In the genomic region with DNA sequence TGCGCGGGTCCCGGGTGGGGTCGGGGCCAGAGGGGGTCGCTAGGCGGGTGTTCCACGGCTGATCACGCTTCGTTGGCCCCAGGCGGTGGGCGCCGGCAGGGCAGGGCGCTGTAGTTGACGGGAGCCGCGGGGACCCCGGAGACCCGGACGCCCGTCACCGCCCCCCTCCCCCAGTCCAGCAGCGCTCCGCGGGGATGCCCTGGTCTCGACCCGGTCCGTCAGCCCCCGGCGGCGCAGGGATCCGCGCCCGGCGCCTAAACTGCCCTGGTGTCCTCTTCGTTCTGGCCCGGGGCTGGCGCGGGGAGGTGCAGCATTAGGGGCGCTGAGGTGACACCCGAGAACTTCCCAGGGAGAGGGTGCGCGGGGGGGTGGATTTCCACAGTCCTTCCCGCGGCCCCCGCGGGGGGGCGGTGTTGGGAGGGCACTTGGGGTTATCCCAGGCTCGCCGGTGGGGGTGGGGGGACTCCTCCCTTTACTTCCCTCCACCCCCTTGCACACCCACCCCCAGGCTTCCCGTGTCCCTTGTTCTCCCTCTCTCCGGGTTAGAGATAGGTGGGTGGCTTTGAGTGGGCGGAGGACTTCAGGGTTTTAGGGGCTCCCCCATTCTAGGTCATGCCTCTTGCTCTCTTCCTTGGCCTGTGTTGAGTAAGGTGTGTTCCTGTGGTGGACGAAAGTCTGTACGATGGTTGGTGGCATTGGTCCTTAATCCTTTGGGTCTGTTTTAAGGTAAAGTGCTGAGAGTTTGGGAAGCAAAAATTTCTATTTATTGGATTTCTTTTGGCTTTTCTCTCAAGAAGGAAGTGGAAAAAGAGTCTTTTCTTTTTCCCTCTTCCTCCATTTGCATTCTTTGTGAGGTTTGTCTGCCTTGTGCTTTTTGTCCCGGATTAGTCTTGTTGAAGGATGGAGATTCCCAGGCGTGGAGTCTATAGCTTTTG, we compare ENCODE assay signal across 8 cellular contexts. TPM values are rescaled to one million over a fixed set of nuclear protein-coding genes. Genes with fewer than 3 reads are reported as not detected.
DNase-seq lines count a peak whose midpoint lies in the region; ATAC-seq and TF ChIP-seq lines count a peak whose summit lies in the region.

No MANE protein-coding gene starts in this region.

- H3K4me2 ChIP-seq in OCI-LY1 (ENCODE audit: low read length) (peak overlapping the region; percentile 85), fibroblast of lung (ENCODE audit: extremely low read depth, insufficient read depth, low read length) (peak overlapping the region; percentile 61)

- H3K4me3 Mint-ChIP-seq in natural killer cell treated with Interleukin-12 subunit alpha and Interleukin-12 subunit beta and Interleukin-15 and Interleukin-18, amount 100 ng/mL, for 72 hours, result peak overlapping the region; percentile 97

- H2AFZ ChIP-seq in OCI-LY1 (ENCODE audit: low read length) (no peak overlapping the region), fibroblast of lung (ENCODE audit: low read length) (no peak overlapping the region)

- H4K20me1 ChIP-seq in OCI-LY1 (ENCODE audit: insufficient read depth, low read length) (no peaks in the 10 kb centered on the region), fibroblast of lung (ENCODE audit: control insufficient read depth, extremely low read depth, insufficient read depth, low read length) (no peaks in the 10 kb centered on the region)

- H3K9me3 ChIP-seq in OCI-LY1 (ENCODE audit: low read length) (no peaks in the 10 kb centered on the region), fibroblast of lung (ENCODE audit: control insufficient read depth, insufficient read depth, low read depth, low read length) (no peaks in the 10 kb centered on the region)

- peak overlapping the region; percentile 85 for H3K27ac ChIP-seq in OCI-LY1 (ENCODE audit: low read depth, low read length, poor library complexity, severe bottlenecking)
- peak overlapping the region; percentile 92 for H3K27ac ChIP-seq in fibroblast of lung (ENCODE audit: insufficient read depth, low read length)

- peak overlapping the region; percentile 88 for H3K27ac Mint-ChIP-seq in natural killer cell treated with Interleukin-12 subunit alpha and Interleukin-12 subunit beta and Interleukin-15 and Interleukin-18, amount 100 ng/mL, for 72 hours

- DNase-seq in 8988T (peak; percentile 45), activated T-helper 1 cell treated with Interleukin-2 at 50 U/mL for 16 hours (ENCODE audit: low read depth) (peak; percentile 65), fibroblast of lung (ENCODE audit: low read depth in 2 of 2) (peak; percentile 52 to 69)
- peak; percentile 87 for DNase-seq in natural killer cell treated with Interleukin-12 subunit alpha and Interleukin-12 subunit beta and Interleukin-15 and Interleukin-18, amount 100 ng/mL, for 72 hours (ENCODE audit: low spot score)
- peak; percentile 54 for DNase-seq in stimulated activated naive CD4-positive, alpha-beta T cell treated with Interleukin-2 at 50 U/mL for 16 hours (lab: John Stamatoyannopoulos, UW)

- H3K27me3 ChIP-seq in OCI-LY1 (ENCODE audit: insufficient read depth, low read length) (no peaks in the 10 kb centered on the region), fibroblast of lung (ENCODE audit: control insufficient read depth, insufficient read depth, low read length) (no peaks in the 10 kb centered on the region)

- peaks cover 23% of the 10 kb centered on the region for H3K36me3 Mint-ChIP-seq in natural killer cell treated with Interleukin-12 subunit alpha and Interleukin-12 subunit beta and Interleukin-15 and Interleukin-18, amount 100 ng/mL, for 72 hours

- peak; percentile 3 for ATAC-seq in GM18498 (IDR thresholded peaks at IDR 0.05; ENCODE audit: unreplicated experiment)
- ATAC-seq in HG03280 (IDR thresholded peaks at IDR 0.05; ENCODE audit: unreplicated experiment), result peak; percentile 4
- peak; percentile 12 to 17 for ATAC-seq in natural killer cell treated with Interleukin-12 subunit alpha and Interleukin-12 subunit beta and Interleukin-15 and Interleukin-18, amount 100 ng/mL, for 72 hours

- peaks cover 50 to 53% of the 10 kb centered on the region in 2 donors for H3K4me1 Mint-ChIP-seq in natural killer cell treated with Interleukin-12 subunit alpha and Interleukin-12 subunit beta and Interleukin-15 and Interleukin-18, amount 100 ng/mL, for 72 hours (ENCODE audit: low read depth in 2 of 2)

- TF ChIP-seq CTCF in OCI-LY1 (IDR thresholded peaks at IDR 0.05; ENCODE audit: low read length) (peak; percentile 80), fibroblast of lung (conservative IDR thresholded peaks at IDR 0.05 in 1 of 2, IDR thresholded peaks at IDR 0.05 in 1 of 2; ENCODE audit: low read depth in 1 of 2, low read length in 2 of 2) (peak in 1 of 2 donors; percentile 15)

- no peaks in the 10 kb centered on the region for H3K9me2 ChIP-seq in OCI-LY1 (ENCODE audit: low read depth, low read length)

- peaks cover 35% of the 10 kb centered on the region for H3K36me3 ChIP-seq in OCI-LY1 (ENCODE audit: insufficient read depth, low read length)
- H3K36me3 ChIP-seq in fibroblast of lung (ENCODE audit: control insufficient read depth, insufficient read depth, low read length), result no peaks in the 10 kb centered on the region

- H3K79me2 ChIP-seq in OCI-LY1 (ENCODE audit: insufficient read depth, low read length) (peaks cover 43% of the 10 kb centered on the region), fibroblast of lung (ENCODE audit: control insufficient read depth, insufficient read depth, low read length) (peaks cover 35% of the 10 kb centered on the region)

- H3K27me3 Mint-ChIP-seq in natural killer cell treated with Interleukin-12 subunit alpha and Interleukin-12 subunit beta and Interleukin-15 and Interleukin-18, amount 100 ng/mL, for 72 hours, result no peaks in the 10 kb centered on the region

- H3F3A ChIP-seq in OCI-LY1 (ENCODE audit: insufficient read depth, low read length), result peaks cover 21% of the 10 kb centered on the region; the same call in 1 of the 2 replicates

- H3K4me3 ChIP-seq in OCI-LY1 (ENCODE audit: low read depth, low read length, poor library complexity, severe bottlenecking) (peak overlapping the region; percentile 74), fibroblast of lung (replicated peaks in 1 of 4; ENCODE audit: control extremely low read depth in 1 of 4, insufficient read depth in 1 of 4, low read depth in 3 of 4, low read length in 4 of 4) (peak overlapping the region; percentile 43 to 81 (median 71))

- H3K4me1 ChIP-seq in OCI-LY1 (ENCODE audit: insufficient read depth, low read length, severe bottlenecking), result peaks cover 65% of the 10 kb centered on the region
- peaks cover 3% of the 10 kb centered on the region for H3K4me1 ChIP-seq in fibroblast of lung (ENCODE audit: control insufficient read depth, extremely low read depth, insufficient read depth, low read length)

- H3K9me3 Mint-ChIP-seq in natural killer cell treated with Interleukin-12 subunit alpha and Interleukin-12 subunit beta and Interleukin-15 and Interleukin-18, amount 100 ng/mL, for 72 hours, result no peaks in the 10 kb centered on the region

- H3K9ac ChIP-seq in OCI-LY1 (ENCODE audit: low read length), result peak overlapping the region; percentile 92
- H3K9ac ChIP-seq in fibroblast of lung (ENCODE audit: insufficient read depth, low read length), result peak overlapping the region; percentile 93

RNA-seq across cellular contexts. Expression of a gene that starts 0.7 kb away (rescaled TPM):
- total RNA-seq in fibroblast of lung, result 33.4 and 53.2 TPM in 2 replicates
- polyA plus RNA-seq in fibroblast of lung, result 11.1 and 15.3 TPM in 2 replicates
- polyA plus RNA-seq in fibroblast of lung (2012), result 8.0 and 12.1 TPM in 2 replicates
- 4.7 and 7.3 TPM in 2 replicates for polyA minus RNA-seq in fibroblast of lung (ENCODE audit: low replicate concordance)
- total RNA-seq in natural killer cell treated with Interleukin-12 subunit alpha and Interleukin-12 subunit beta and Interleukin-15 and Interleukin-18, amount 100 ng/mL, for 72 hours, result 10 to 100 TPM; 40.0 to 41.0 TPM

Comparison
In these comparisons a context has a peak if more than half of its experiments do, and no peak if none do; other contexts are left out.
1. Peak in every context shown above with its lines: DNase-seq, ATAC-seq, H3K4me3 ChIP-seq and H3K27ac ChIP-seq.